17 cellular contexts compared by ENCODE assay signal in the genomic region with DNA sequence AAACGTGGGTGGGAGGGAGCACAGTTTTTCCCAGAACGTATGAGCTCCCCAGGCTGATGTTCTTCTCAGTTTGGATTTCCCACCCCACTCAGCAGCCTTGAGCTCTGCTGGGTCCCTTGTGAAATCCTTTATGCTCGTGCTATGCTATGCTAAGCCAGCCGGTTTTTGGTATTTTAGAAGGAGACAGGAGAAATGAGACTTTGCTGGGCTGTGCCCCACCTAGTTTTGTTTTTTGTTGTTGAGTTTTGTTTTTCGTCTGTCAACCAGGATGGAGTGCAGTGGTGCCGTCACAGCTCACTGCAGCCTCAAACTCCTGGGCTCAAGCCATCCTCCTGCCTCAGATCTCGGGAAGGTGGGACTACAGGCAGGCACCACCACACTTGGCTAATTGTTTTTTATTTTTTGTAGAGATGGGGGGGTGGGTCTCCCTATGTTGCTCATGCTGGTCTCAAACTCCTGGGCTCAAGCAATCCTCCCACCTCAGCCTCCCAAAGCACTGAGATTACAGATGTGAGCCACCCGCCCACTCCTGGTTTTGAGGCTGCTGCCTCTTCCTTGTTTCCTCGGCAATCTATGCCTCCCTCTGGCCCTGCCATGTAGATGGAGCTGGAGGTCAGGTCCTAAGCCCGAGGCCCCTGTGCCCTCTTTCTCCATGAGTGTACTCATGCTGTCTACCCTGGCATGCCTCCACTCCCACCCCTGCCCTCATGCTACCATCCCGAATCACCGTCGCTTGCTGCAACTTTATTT. TPM values are rescaled to one million over a fixed set of nuclear protein-coding genes. Genes with fewer than 3 reads are reported as not detected.
A peak's percentile ranks its signal among the peaks of the same experiment; 100 is the strongest.
DNase-seq lines count a peak whose midpoint lies in the region; ATAC-seq, FAIRE-seq and TF ChIP-seq lines count a peak whose summit lies in the region.
"Had no signal": no experiment of that assay in that cellular context is flagged by ENCODE, and none has a peak within 500 bp of the region (broad histone marks: within the 10 kb centered on the region; RNA-seq: fewer than 3 reads in every experiment).

No MANE protein-coding gene starts in this region.

- no peak overlapping the region for H3K14ac ChIP-seq in H1 (ENCODE audit: insufficient read length)

- in situ Hi-C loops in transverse colon (cut with MboI; ENCODE audit: low pct_ligation_motif_present in 1 of 4, low pct_unique_long_range_greater_than_20kb in 1 of 4, low sequenced_read_pairs in 3 of 4) = no loop called here

- H2BK120ac ChIP-seq in H1 (replicated peaks; ENCODE audit: low read depth, low read length) (no peak overlapping the region), mesendoderm (ENCODE audit: low read depth, low read length) (no peak overlapping the region)

- H4K5ac ChIP-seq in H1 (ENCODE audit: insufficient read length, low read depth, low read length) = no peak overlapping the region
- no peak overlapping the region for H4K5ac ChIP-seq in mesendoderm (ENCODE audit: low read length)

- FAIRE-seq in H1 (lab: Jason Lieb, UNC) = no peak
- FAIRE-seq: small intestine had no signal

- H2AFZ ChIP-seq in H1 (ENCODE audit: low read length) = no peak overlapping the region

- peak overlapping the region; percentile 5 for H4K91ac ChIP-seq in H1 (replicated peaks; ENCODE audit: insufficient read length, low read length)

- no peak overlapping the region for H2BK12ac ChIP-seq in H1 (ENCODE audit: low read depth, low read length)

- H3K27ac ChIP-seq in left ventricle myocardium inferior (replicated peaks) = peak overlapping the region; percentile 19
- H3K27ac ChIP-seq in right atrium auricular region = no peak overlapping the region
- H3K27ac ChIP-seq in H1 (ENCODE audit: low read depth, low read length) = no peak overlapping the region
- H3K27ac ChIP-seq in transverse colon = peak overlapping the region in 3 of 4 donors; percentile 18 to 30 (median 25)
- H3K27ac ChIP-seq in mesendoderm (ENCODE audit: low read depth, low read length) = no peak overlapping the region
- H3K27ac ChIP-seq: brain microvascular endothelial cell, tibial artery had no signal

- H3K4me2 ChIP-seq in H1 (ENCODE audit: insufficient read depth in 1 of 2, low read depth in 2 of 2, low read length in 2 of 2) (no peak overlapping the region), mesendoderm (ENCODE audit: low read length) (no peak overlapping the region)

- H2AK5ac ChIP-seq in H1 (ENCODE audit: low read depth, low read length) = no peak overlapping the region
- no peak overlapping the region for H2AK5ac ChIP-seq in mesendoderm (ENCODE audit: low read length)

- H3K36me3 ChIP-seq in left ventricle myocardium inferior = no peaks in the 10 kb centered on the region
- H3K36me3 ChIP-seq in right atrium auricular region = no peaks in the 10 kb centered on the region
- no peaks in the 10 kb centered on the region for H3K36me3 ChIP-seq in H1 (ENCODE audit: control insufficient read depth in 2 of 4, insufficient read depth in 4 of 4, low read length in 3 of 4)
- H3K36me3 ChIP-seq in transverse colon = no peaks in the 10 kb centered on the region
- no peaks in the 10 kb centered on the region for H3K36me3 ChIP-seq in mesendoderm (ENCODE audit: control insufficient read depth, insufficient read depth, low read length)
- H3K36me3 ChIP-seq: brain microvascular endothelial cell, tibial artery had no signal

- no peak overlapping the region for H3K23ac ChIP-seq in H1 (ENCODE audit: insufficient read length)
- no peak overlapping the region for H3K23ac ChIP-seq in mesendoderm (ENCODE audit: low read length)

- H3K56ac ChIP-seq in H1 (replicated peaks; ENCODE audit: insufficient read length, low read depth, low read length) = no peak overlapping the region
- no peak overlapping the region for H3K56ac ChIP-seq in mesendoderm (ENCODE audit: low read length)

- no peak overlapping the region for H2BK20ac ChIP-seq in H1 (ENCODE audit: low read length)

- H3K27me3 ChIP-seq in left ventricle myocardium inferior (ENCODE audit: low read depth) = no peaks in the 10 kb centered on the region
- no peaks in the 10 kb centered on the region for H3K27me3 ChIP-seq in right atrium auricular region
- H3K27me3 ChIP-seq in H1 (replicated peaks in 1 of 4; ENCODE audit: control insufficient read depth in 3 of 4, extremely low read depth in 1 of 4, insufficient read depth in 3 of 4, low read length in 3 of 4) = no peaks in the 10 kb centered on the region
- H3K27me3 ChIP-seq in transverse colon = no peaks in the 10 kb centered on the region
- H3K27me3 ChIP-seq in mesendoderm (ENCODE audit: insufficient read depth, low read length, poor library complexity) = no peaks in the 10 kb centered on the region
- H3K27me3 ChIP-seq: brain microvascular endothelial cell, tibial artery had no signal

- no peaks in the 10 kb centered on the region for H3K23me2 ChIP-seq in H1 (ENCODE audit: low read depth, low read length)

- H3K4me3 ChIP-seq in left ventricle myocardium inferior (no peak overlapping the region), right atrium auricular region (no peak overlapping the region), H1 (ENCODE audit: extremely low read depth in 1 of 4, insufficient read depth in 2 of 4, low read depth in 3 of 4, low read length in 4 of 4) (no peak overlapping the region), transverse colon (no peak overlapping the region), mesendoderm (ENCODE audit: low read length) (no peak overlapping the region)
- H3K4me3 ChIP-seq: tibial artery had no signal

- peaks cover 12% of the 10 kb centered on the region for H3K4me1 ChIP-seq in left ventricle myocardium inferior
- H3K4me1 ChIP-seq in right atrium auricular region = peaks cover 0 to 8% of the 10 kb centered on the region in 2 donors
- H3K4me1 ChIP-seq in H1 (replicated peaks in 1 of 4; ENCODE audit: control insufficient read depth in 3 of 4, insufficient read depth in 4 of 4, low read length in 3 of 4) = peaks cover 0 to 3% (median under 1%) of the 10 kb centered on the region in 4 experiments; a peak in 2 of 7 replicates
- peaks cover 0 to 8% (median 6%) of the 10 kb centered on the region in 4 donors for H3K4me1 ChIP-seq in transverse colon
- no peaks in the 10 kb centered on the region for H3K4me1 ChIP-seq in mesendoderm (ENCODE audit: control insufficient read depth, low read depth, low read length)
- H3K4me1 ChIP-seq: tibial artery had no signal

- TF ChIP-seq POLR2A in H1 (IDR thresholded peaks at IDR 0.05; ENCODE audit: control extremely low read depth in 1 of 2, low read depth in 2 of 2, low read length in 2 of 2) (no peak), transverse colon (IDR thresholded peaks at IDR 0.05) (no peak)

- WGBS in H1 (ENCODE audit: extremely low coverage in 1 of 2, insufficient coverage in 1 of 2, insufficient read length in 1 of 2, insufficient replicate concordance in 2 of 2, low coverage in 1 of 2, low lambda C conversion rate in 2 of 2, missing lambda C conversion rate in 1 of 2), 2 experiments = 89% methylated on average over 13 of the region's 13 CpGs; no CpG with 5 or more reads in 1 of the 2 experiments
- WGBS in transverse colon (ENCODE audit: low coverage in 1 of 2), 2 donors = 73 to 93% methylated on average over 5 to 13 of the region's 13 CpGs
- no CpG with 5 or more reads among the region's 13 CpGs for WGBS in mesendoderm (ENCODE audit: extremely low coverage, insufficient coverage, low lambda C conversion rate)

- H3K79me2 ChIP-seq in H1 (ENCODE audit: control insufficient read depth in 1 of 2, insufficient read depth in 2 of 2, low read length in 2 of 2) (no peaks in the 10 kb centered on the region), mesendoderm (ENCODE audit: control insufficient read depth, insufficient read depth, low read length) (no peaks in the 10 kb centered on the region)

- no peak for TF ChIP-seq CTCF in left ventricle myocardium inferior (IDR thresholded peaks at IDR 0.05; ENCODE audit: borderline replicate concordance)
- no peak for TF ChIP-seq CTCF in right atrium auricular region (IDR thresholded peaks at IDR 0.05)
- no peak for TF ChIP-seq CTCF in H1 (IDR thresholded peaks at IDR 0.05; ENCODE audit: control extremely low read depth in 1 of 3, insufficient read depth in 1 of 3, low read depth in 1 of 3, low read length in 3 of 3)
- TF ChIP-seq CTCF in transverse colon (IDR thresholded peaks at IDR 0.05) = no peak

- POLR2A ChIA-PET in H1 (lab: Charles Lee; ENCODE audit: partially characterized antibody) = no interaction called here

- H4K8ac ChIP-seq in H1 (ENCODE audit: extremely low read depth, insufficient read depth, low read length) = no peak overlapping the region
- no peak overlapping the region for H4K8ac ChIP-seq in mesendoderm (ENCODE audit: low read depth, low read length)

- H2BK15ac ChIP-seq in H1 (ENCODE audit: low read length) = no peak overlapping the region
- no peak overlapping the region for H2BK15ac ChIP-seq in mesendoderm (replicated peaks; ENCODE audit: low read depth)

- H3K18ac ChIP-seq in H1 (ENCODE audit: extremely low read depth, low read length) = no peak overlapping the region
- no peak overlapping the region for H3K18ac ChIP-seq in mesendoderm (ENCODE audit: low read length)

- no peak for TF ChIP-seq EP300 in H1 (IDR thresholded peaks at IDR 0.05; ENCODE audit: borderline replicate concordance in 1 of 2, low read depth in 2 of 2, low read length in 2 of 2)
- no peak for TF ChIP-seq EP300 in transverse colon (IDR thresholded peaks at IDR 0.05; ENCODE audit: low read depth)

- TF ChIP-seq RAD21 in H1 (IDR thresholded peaks at IDR 0.05 in 1 of 2, conservative IDR thresholded peaks at IDR 0.05 in 1 of 2; ENCODE audit: low read depth in 2 of 2, low read length in 2 of 2) = no peak

- no peak for DNase-seq in left ventricle myocardium inferior
- no peak for DNase-seq in right atrium auricular region (ENCODE audit: low spot score)
- no peak for DNase-seq in H1 (ENCODE audit: low read depth in 1 of 2, low spot score in 2 of 2)
- DNase-seq in transverse colon = no peak
- no peak for DNase-seq in activated CD4-positive, CD25-positive, alpha-beta regulatory T cell treated with anti-CD3 and anti-CD28 coated beads, Interleukin-2, amount 50 U/mL, for 72 hours
- DNase-seq in mesendoderm = no peak
- DNase-seq: activated effector memory CD4-positive, alpha-beta T cell treated with anti-CD3 and anti-CD28 coated beads, Interleukin-2, amount 50 U/mL, for 16 hours; brain microvascular endothelial cell; endodermal cell; NCI-H1417 treated with DMSO at 0.1 percent for 48 hours; occipital lobe; small intestine; SW 1271 had no signal

- intact Hi-C loops in left ventricle myocardium inferior (cut with micrococcal nuclease) = no loop called here
- intact Hi-C loops in transverse colon (cut with DNase I; ENCODE audit: low total_unique reads) = no loop called here

- H3K79me1 ChIP-seq in H1 (ENCODE audit: low read depth, low read length) (no peaks in the 10 kb centered on the region; the same call in 1 of the 2 replicates), mesendoderm (ENCODE audit: low read length) (no peaks in the 10 kb centered on the region)

- CTCF ChIA-PET in H1 (lab: Charles Lee; ENCODE audit: partially characterized antibody) = interaction anchor here (0.8 to 1.0 kb wide), 2 partner anchors 10 to 27 kb away, joined by 3 read pairs; no protein-coding TSS in a partner anchor

- ATAC-seq in HG03432 (IDR thresholded peaks at IDR 0.05; ENCODE audit: unreplicated experiment) (peak; percentile 68), HG02571 (IDR thresholded peaks at IDR 0.05; ENCODE audit: unreplicated experiment) (no peak)
- ATAC-seq: Panc1 had no signal

- H3K9me3 ChIP-seq in left ventricle myocardium inferior (replicated peaks) = no peaks in the 10 kb centered on the region
- H3K9me3 ChIP-seq in right atrium auricular region = no peaks in the 10 kb centered on the region
- H3K9me3 ChIP-seq in H1 (ENCODE audit: insufficient read depth in 2 of 2, low read depth in 1 of 2, low read length in 1 of 2) = no peaks in the 10 kb centered on the region
- no peaks in the 10 kb centered on the region for H3K9me3 ChIP-seq in transverse colon
- H3K9me3 ChIP-seq: tibial artery had no signal

- H3K4ac ChIP-seq in H1 (replicated peaks; ENCODE audit: insufficient read length, low read depth, low read length) = no peak overlapping the region
- no peak overlapping the region for H3K4ac ChIP-seq in mesendoderm (ENCODE audit: low read depth, low read length)

- no peaks in the 10 kb centered on the region for H4K20me1 ChIP-seq in H1 (replicated peaks in 1 of 2; ENCODE audit: control insufficient read depth in 1 of 2, insufficient read depth in 2 of 2, low read length in 2 of 2)

- no peak overlapping the region for H2BK5ac ChIP-seq in H1 (ENCODE audit: low read depth, low read length)
- H2BK5ac ChIP-seq in mesendoderm (ENCODE audit: low read length) = no peak overlapping the region

- H3K9ac ChIP-seq in H1 (replicated peaks in 1 of 4; ENCODE audit: extremely low read depth in 1 of 4, low read depth in 3 of 4, low read length in 3 of 4) = no peak overlapping the region
- H3K9ac ChIP-seq in mesendoderm (ENCODE audit: low read length) = no peak overlapping the region

RNA-seq across cellular contexts. Expression of a gene that starts 17.5 kb away (rescaled TPM):
- total RNA-seq in left ventricle myocardium inferior = 18.4 TPM
- total RNA-seq in right atrium auricular region = 10 to 100 TPM; 13.2 to 37.4 TPM
- total RNA-seq in H1 (2021; fragmentation: NEBNext Ultra II Directional; extraction: Animal tissue kit (Norgen Biotek cat#: 25700)) = 7.3 and 7.7 TPM in 2 replicates
- 0.88 and 1.4 TPM in 2 replicates for polyA plus RNA-seq in H1 (2011; rRNA removed)
- 1.1 TPM for polyA plus RNA-seq in H1 (2011; cell fraction: cytosol; rRNA removed)
- 0.77 TPM for polyA plus RNA-seq in H1 (2011; cell fraction: nucleus; rRNA removed)
- 2.2 to 4.4 TPM (median 2.8 TPM) in 4 replicates for polyA plus RNA-seq in H1 (2012, experiment 1 of 2)
- polyA plus RNA-seq in H1 (2012, experiment 2 of 2) = 0.76 TPM
- polyA plus RNA-seq in H1 (2013, experiment 1 of 2) = 2.2 TPM
- 2.3 TPM for polyA plus RNA-seq in H1 (2013, experiment 2 of 2)
- polyA minus RNA-seq in H1 (2011; rRNA and poly(A)+ RNA removed) = 2.8 and 3.1 TPM in 2 replicates
- polyA minus RNA-seq in H1 (2011; cell fraction: cytosol; rRNA and poly(A)+ RNA removed) = 0.95 TPM
- polyA minus RNA-seq in H1 (2011; cell fraction: nucleus; rRNA and poly(A)+ RNA removed) = 4.7 TPM
- 100 to 1,000 TPM in 3 of 4 donors, 10 to 100 TPM in 1; 29.9 to 237 (median 124) TPM for total RNA-seq in transverse colon
- 0.55 TPM for polyA plus RNA-seq in mesendoderm (2013, experiment 1 of 2)
- 0.70 TPM for polyA plus RNA-seq in mesendoderm (2013, experiment 2 of 2)

Comparison
In these comparisons a context has a peak if more than half of its experiments do, and no peak if none do; other contexts are left out.
1. H3K27ac ChIP-seq: peak in left ventricle myocardium inferior (single experiment) and transverse colon (3 of 4); none in right atrium auricular region (0 of 2), H1 (single experiment) and mesendoderm (single experiment).